In the genomic region with DNA sequence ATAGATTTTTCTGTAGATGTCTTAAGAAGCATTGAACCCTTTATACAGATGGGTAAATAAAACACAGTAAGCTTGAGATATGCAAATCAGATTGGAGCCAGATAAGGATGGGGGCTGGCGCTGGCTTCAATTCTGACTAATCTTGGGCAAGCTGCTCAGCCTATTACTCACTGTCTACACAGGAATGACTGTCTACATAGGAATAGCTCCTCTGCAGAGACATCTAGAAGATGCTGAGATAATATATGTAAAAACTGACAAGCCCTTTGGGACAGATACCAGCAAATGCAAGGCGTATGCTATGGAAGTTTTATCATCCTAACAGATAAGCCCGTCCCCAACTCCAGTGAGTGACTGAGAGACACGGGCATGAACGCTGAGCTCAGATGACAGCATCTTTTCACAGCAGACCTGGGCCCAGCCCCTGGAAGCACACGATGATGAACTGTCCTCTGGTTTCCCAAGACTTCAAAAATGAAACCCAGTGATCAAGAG, we compare ENCODE assay signal across 8 cellular contexts. TPM values are rescaled to one million over a fixed set of nuclear protein-coding genes. Genes with fewer than 3 reads are reported as not detected.
DNase-seq lines count a peak whose midpoint lies in the region; ATAC-seq and TF ChIP-seq lines count a peak whose summit lies in the region.
"Had no signal": no experiment of that assay in that cellular context is flagged by ENCODE, and none has a peak within 500 bp of the region (broad histone marks: within the 10 kb centered on the region; RNA-seq: fewer than 3 reads in every experiment).

No MANE protein-coding gene starts in this region.

- no peak for ATAC-seq in HG02970 (IDR thresholded peaks at IDR 0.05; ENCODE audit: low FRiP score, unreplicated experiment)

- no peaks in the 10 kb centered on the region for H3K36me3 ChIP-seq in OCI-LY7 (ENCODE audit: insufficient read depth, low read length)

- no peaks in the 10 kb centered on the region for H3K79me2 ChIP-seq in OCI-LY7 (ENCODE audit: insufficient read depth, low read depth, low read length)

- no peaks in the 10 kb centered on the region for H3K9me2 ChIP-seq in OCI-LY7 (ENCODE audit: insufficient read depth, low read length)

- intact Hi-C loops in OCI-LY7 (cut with micrococcal nuclease; ENCODE audit: unreplicated experiment): no loop called here

- POLR2A ChIA-PET in OCI-LY7 (lab: Charles Lee): interaction anchor here (0.6 kb wide), 1 partner anchor 119 kb away, joined by 4 read pairs; no protein-coding TSS in a partner anchor

- H2AFZ ChIP-seq in OCI-LY7 (ENCODE audit: low read length): no peak overlapping the region

- H4K20me1 ChIP-seq in OCI-LY7 (ENCODE audit: insufficient read depth, low read length): no peaks in the 10 kb centered on the region

- no peak for TF ChIP-seq CTCF in OCI-LY7 (conservative IDR thresholded peaks at IDR 0.05; ENCODE audit: low read length)

- no peaks in the 10 kb centered on the region for H3K4me1 ChIP-seq in OCI-LY7 (ENCODE audit: insufficient read depth, low read length, poor library complexity, severe bottlenecking)

- no peak overlapping the region for H3K4me3 ChIP-seq in OCI-LY7 (ENCODE audit: low read depth, low read length, poor library complexity, severe bottlenecking)

- no TSS peak for BruUV-seq in OCI-LY7 (replicated peaks; lab: Mats Ljungman, UMichigan)

- no peak overlapping the region for H3K27ac ChIP-seq in OCI-LY7 (ENCODE audit: low read depth, low read length, poor library complexity, severe bottlenecking)

- DNase-seq in ELR (ENCODE audit: low read depth): peak; percentile 92
- DNase-seq in HT1080 (ENCODE audit: low read depth): peak; percentile 88
- peak; percentile 54 for DNase-seq in dedifferentiated amniotic fluid mesenchymal stem cell (ENCODE audit: extremely low spot score)
- DNase-seq in pulmonary artery endothelial cell (ENCODE audit: low read depth, low spot score): peak; percentile 58
- DNase-seq in OCI-LY7 (ENCODE audit: low spot score): no peak
- DNase-seq in NCI-H2029 treated with DMSO at 0.1 percent for 48 hours (lab: John Stamatoyannopoulos, UW): no peak
- DNase-seq: NCI-H1417 had no signal

- H3K9me3 ChIP-seq in OCI-LY7 (ENCODE audit: low read length): no peaks in the 10 kb centered on the region

- CTCF ChIA-PET in OCI-LY7 (lab: Charles Lee; ENCODE audit: unreplicated experiment): no interaction called here

- H3K4me2 ChIP-seq in OCI-LY7 (ENCODE audit: low read length): no peak overlapping the region

RNA-seq across cellular contexts. Expression of a gene that starts 1.7 kb away (rescaled TPM):
- 0.13 TPM in 1 of 2 replicates, not detected in the other for total RNA-seq in HT1080 (2014; rRNA removed; shearing (Covaris generic))
- 0.06 and 0.23 TPM in 2 replicates for polyA plus RNA-seq in HT1080 (2015; cell fraction: cytosol; rRNA removed)
- polyA plus RNA-seq in HT1080 (2015; cell fraction: nucleus; rRNA removed): 0.14 TPM in 1 of 2 replicates, not detected in the other
- total RNA-seq in pulmonary artery endothelial cell (0.66 and 0.99 TPM in 2 replicates), OCI-LY7 (2022) (not detected in 2 replicates)
- total RNA-seq in OCI-LY7 (2014; rRNA removed; shearing (Covaris generic)): not detected in 2 replicates

Comparison
In these comparisons a context has a peak if more than half of its experiments do, and no peak if none do; other contexts are left out.
1. DNase-seq: peak in ELR (single experiment), HT1080 (single experiment), dedifferentiated amniotic fluid mesenchymal stem cell (single experiment) and pulmonary artery endothelial cell (single experiment); none in OCI-LY7 (single experiment) and NCI-H2029 treated with DMSO at 0.1 percent for 48 hours (single experiment).